8 cellular contexts compared by ENCODE assay signal in the genomic region with DNA sequence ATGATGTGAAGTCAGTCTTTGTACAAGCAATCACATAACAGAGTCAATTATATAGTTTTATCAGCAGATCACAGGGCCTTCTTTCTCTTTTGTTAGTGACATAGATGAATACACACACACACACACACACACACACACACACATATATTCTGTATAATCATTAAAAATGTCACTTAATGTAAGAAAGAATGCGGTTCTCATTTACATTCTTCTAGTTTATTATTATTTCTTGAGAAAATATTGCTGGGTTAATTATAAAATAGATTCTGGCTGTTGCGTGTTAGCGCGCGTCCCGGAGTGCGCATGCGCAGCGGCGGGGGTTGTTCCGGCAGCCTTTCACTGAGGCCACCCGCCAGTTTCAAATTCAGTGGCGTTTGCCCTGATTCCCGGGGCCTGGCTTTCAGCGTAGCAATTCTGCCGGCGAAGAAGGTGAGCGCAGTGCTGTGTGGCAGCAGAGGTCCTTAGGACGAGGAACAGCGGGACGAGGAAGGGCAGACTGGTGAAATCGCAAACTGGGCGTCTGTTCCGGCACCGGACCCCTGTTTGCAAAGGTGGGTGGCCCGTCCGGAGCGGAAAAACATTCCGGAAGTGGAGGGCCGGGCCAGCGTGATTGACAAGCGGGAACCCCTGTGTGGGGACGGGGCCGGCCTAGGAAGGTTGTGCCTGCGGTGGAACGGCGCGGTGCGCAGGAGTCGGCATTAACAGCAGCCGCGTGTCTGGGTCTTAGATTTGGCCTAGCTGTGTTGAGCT.
A peak's percentile ranks its signal among the peaks of the same experiment; 100 is the strongest.
DNase-seq lines count a peak whose midpoint lies in the region; ATAC-seq and TF ChIP-seq lines count a peak whose summit lies in the region.
"Not testable (repeated sequence)": the region's sequence is repeated elsewhere in the genome, so short reads cannot be mapped to it uniquely, and the experiment has no call there.

No MANE protein-coding gene starts in this region.

- not testable (repeated sequence) for H3K27me3 ChIP-seq in WERI-Rb-1 (ENCODE audit: insufficient read depth, low read depth, severe bottlenecking); iPS DF 6.9 (ENCODE audit: control insufficient read depth, insufficient read depth, low read length)

- peak overlapping the region in 4 of 5 experiments; percentile 66 to 97 (median 96) for H3K27ac Mint-ChIP-seq in brain

- not testable (repeated sequence) for H3K36me3 ChIP-seq in WERI-Rb-1; iPS DF 6.9 (ENCODE audit: control insufficient read depth, insufficient read depth, low read length); urinary bladder (ENCODE audit: insufficient read depth)

- H3K4me3 ChIP-seq in WERI-Rb-1 (ENCODE audit: low read depth, low read length) (peak overlapping the region; percentile 47), iPS DF 6.9 (ENCODE audit: low read length) (peak overlapping the region; percentile 45; the same call in 1 of the 2 replicates), retinal pigment epithelial cell (ENCODE audit: low read length) (peak overlapping the region; percentile 59), urinary bladder (ENCODE audit: low read depth, low read length) (peak overlapping the region; percentile 22)

- peak; percentile 49 for TF ChIP-seq POLR2A in GM15510 (IDR thresholded peaks at IDR 0.05; ENCODE audit: borderline replicate concordance, extremely low read depth, insufficient read length)

- not testable (repeated sequence) for TF ChIP-seq CTCF in WERI-Rb-1 (IDR thresholded peaks at IDR 0.05; ENCODE audit: low read depth, low read length); brain (conservative IDR thresholded peaks at IDR 0.05); retinal pigment epithelial cell (conservative IDR thresholded peaks at IDR 0.05; ENCODE audit: low read depth, low read length)

- WGBS in iPS DF 6.9 (ENCODE audit: insufficient coverage, insufficient read length) = no CpG with 5 or more reads among the region's 42 CpGs
- under 1% methylated on average over 11 of the region's 42 CpGs for WGBS in urinary bladder

- not testable (repeated sequence) for H3K9me3 Mint-ChIP-seq in brain

- not testable (repeated sequence) for H3K4me1 ChIP-seq in iPS DF 6.9 (ENCODE audit: control insufficient read depth, insufficient read depth, low read length); urinary bladder (ENCODE audit: insufficient read depth)

- H3K36me3 Mint-ChIP-seq in brain = not testable (repeated sequence)

- peak; percentile 54 for DNase-seq in NCI-H2227 (lab: John Stamatoyannopoulos, UW; ENCODE audit: unreplicated experiment)
- DNase-seq in WERI-Rb-1 = peak; percentile 85
- peak; percentile 16 for DNase-seq in iPS DF 6.9 (ENCODE audit: low read depth, low spot score)
- peak; percentile 27 for DNase-seq in retinal pigment epithelial cell (ENCODE audit: low read depth)

- ATAC-seq in HG03175 (IDR thresholded peaks at IDR 0.05; ENCODE audit: unreplicated experiment) = peak; percentile 59

- H3K4me1 Mint-ChIP-seq in brain = peaks cover 15% of the 10 kb centered on the region

- peak overlapping the region; percentile 82 to 98 (median 95) for H3K4me3 Mint-ChIP-seq in brain

- not testable (repeated sequence) for H3K9me3 ChIP-seq in WERI-Rb-1 (ENCODE audit: severe bottlenecking); iPS DF 6.9 (ENCODE audit: control insufficient read depth, insufficient read depth, low read length)

- H3K27ac ChIP-seq in WERI-Rb-1 = peak overlapping the region; percentile 80
- H3K27ac ChIP-seq in iPS DF 6.9 (ENCODE audit: low read length); urinary bladder (ENCODE audit: low read depth): not testable (repeated sequence)

- peaks cover 10% of the 10 kb centered on the region for H3K27me3 Mint-ChIP-seq in brain

Comparison
In these comparisons a context has a peak if more than half of its experiments do, and no peak if none do; other contexts are left out.
1. DNase-seq: peak in every context shown above with its lines; median percentile 85 in WERI-Rb-1; 54 in NCI-H2227; 27 in retinal pigment epithelial cell; 16 in iPS DF 6.9.